Comparison of ENCODE assay signal across 20 cellular contexts in the genomic region with DNA sequence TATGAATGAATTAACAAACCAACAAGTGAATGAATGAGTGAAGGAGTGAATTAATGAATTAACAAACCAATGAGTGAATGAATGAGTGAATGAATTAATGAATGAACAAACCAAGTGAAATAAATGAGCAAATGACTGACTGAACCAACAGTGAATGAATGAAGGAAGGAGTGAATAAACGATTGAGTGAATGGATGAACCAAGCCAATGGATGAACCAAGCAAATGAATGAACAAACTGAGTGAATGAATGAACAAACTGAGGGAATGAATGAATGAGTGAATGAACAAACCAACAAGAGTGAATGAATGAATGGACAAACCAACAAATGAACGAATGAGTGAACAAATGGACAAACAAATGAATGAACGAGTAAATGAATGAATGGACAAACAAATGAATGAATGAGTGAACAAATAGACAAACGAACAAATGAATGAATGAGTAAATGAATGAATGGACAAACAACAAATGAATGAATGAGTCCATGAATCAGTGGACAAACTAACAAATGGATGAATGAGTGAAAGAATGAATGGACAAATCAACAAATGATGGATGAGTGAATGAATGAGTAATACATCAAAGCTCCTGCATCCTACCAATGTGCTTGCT.
A peak's percentile ranks its signal among the peaks of the same experiment; 100 is the strongest.
DNase-seq lines count a peak whose midpoint lies in the region; ATAC-seq, FAIRE-seq and TF ChIP-seq lines count a peak whose summit lies in the region.
"Had no signal": no experiment of that assay in that cellular context is flagged by ENCODE, and none has a peak within 500 bp of the region (broad histone marks: within the 10 kb centered on the region; RNA-seq: fewer than 3 reads in every experiment).

No MANE protein-coding gene starts in this region.

- FAIRE-seq in A204.1 (lab: Jason Lieb, UNC) (peak; percentile 25), A549 (lab: Jason Lieb, UNC) (peak; percentile 59), K562 (lab: Jason Lieb, UNC) (no peak)
- FAIRE-seq: GM12891, GM18507 had no signal

- TF ChIP-seq CTCF in A549 (IDR thresholded peaks at IDR 0.05), result no peak
- TF ChIP-seq CTCF in VCaP (conservative IDR thresholded peaks at IDR 0.05), result no peak
- no peak for TF ChIP-seq CTCF in K562 (IDR thresholded peaks at IDR 0.05 in 2 of 3, conservative IDR thresholded peaks at IDR 0.05 in 1 of 3; ENCODE audit: insufficient read depth in 2 of 3, low read depth in 1 of 3, low read length in 3 of 3)

- intact Hi-C loops in K562 (cut with micrococcal nuclease) (no loop called here), left colon (cut with DNase I, micrococcal nuclease) (no loop called here)

- H3K9ac ChIP-seq in K562 (ENCODE audit: insufficient read depth in 1 of 2, low read depth in 2 of 2, low read length in 2 of 2), result no peak overlapping the region

- 15% methylated on average over 4 of the region's 4 CpGs for WGBS in A549 (ENCODE audit: missing lambda C conversion rate)
- WGBS in K562 (ENCODE audit: insufficient coverage, low coverage, missing lambda C conversion rate), result 2% methylated on average over 4 of the region's 4 CpGs

- TF ChIP-seq POLR2A in A549 (IDR thresholded peaks at IDR 0.05; ENCODE audit: low read length) (no peak), K562 (conservative IDR thresholded peaks at IDR 0.05) (no peak)

- H3K27ac ChIP-seq in A549, result no peak overlapping the region
- H3K27ac ChIP-seq in VCaP, result peak overlapping the region; percentile 53; the same call in 1 of the 2 replicates
- no peak overlapping the region for H3K27ac ChIP-seq in K562 (ENCODE audit: extremely low read depth, low read depth, low read length)

- TF ChIP-seq EP300 in A549 (IDR thresholded peaks at IDR 0.05) (no peak), K562 (IDR thresholded peaks at IDR 0.05; ENCODE audit: low read length) (no peak)

- no peaks in the 10 kb centered on the region for H3K36me3 ChIP-seq in K562 (ENCODE audit: control insufficient read depth, insufficient read depth, low read length)
- H3K36me3 ChIP-seq: HAP-1 had no signal

- no peak overlapping the region for H2AFZ ChIP-seq in K562 (ENCODE audit: low read depth, low read length)
- H2AFZ ChIP-seq: GM23338 had no signal

- H3K9me3 ChIP-seq in A549 (peaks cover 13% of the 10 kb centered on the region; the same call in 2 of the 3 replicates), K562 (replicated peaks; ENCODE audit: control insufficient read depth, insufficient read depth, low read depth, low read length) (no peaks in the 10 kb centered on the region)
- H3K9me3 ChIP-seq: HAP-1 had no signal

- CTCF ChIA-PET in A549 (lab: Yijun Ruan, JAX), result interaction anchor here (1.1 kb wide), 1 partner anchor 144 kb away, joined by 3 read pairs; no protein-coding TSS in a partner anchor
- CTCF ChIA-PET in K562 (lab: Yijun Ruan, JAX; ENCODE audit: low intra/inter-chr PET ratio), result no interaction called here

- TF ChIP-seq RAD21 in A549 (conservative IDR thresholded peaks at IDR 0.05 in 1 of 2, IDR thresholded peaks at IDR 0.05 in 1 of 2) (no peak), K562 (CRISPR knock-in tag; conservative IDR thresholded peaks at IDR 0.05 in 1 of 2, IDR thresholded peaks at IDR 0.05 in 1 of 2) (no peak)

- H3K79me2 ChIP-seq in K562 (ENCODE audit: control insufficient read depth, insufficient read depth, low read length), result no peaks in the 10 kb centered on the region

- no TSS peak for BruUV-seq in K562 (replicated peaks; lab: Mats Ljungman, UMichigan)

- peaks cover 0 to 7% of the 10 kb centered on the region in 2 experiments; a peak in 2 of 5 replicates for H3K27me3 ChIP-seq in K562 (ENCODE audit: control insufficient read depth in 2 of 2, insufficient read depth in 2 of 2, low read length in 2 of 2)

- H3K9me1 ChIP-seq in K562 (ENCODE audit: control insufficient read depth, insufficient read depth, low read length), result no peaks in the 10 kb centered on the region

- POLR2A ChIA-PET in A549 (lab: Yijun Ruan, JAX), result no interaction called here
- POLR2A ChIA-PET in K562 (lab: Yijun Ruan, JAX), result no interaction called here

- ATAC-seq in A549 (no peak), K562 (no peak), left colon (no peak)
- ATAC-seq: GM23338 had no signal

- DNase-seq in A549 (ENCODE audit: low read depth in 1 of 2, low spot score in 1 of 2) (no peak), K562 (ENCODE audit: extremely low read depth in 1 of 4, low spot score in 3 of 4) (no peak), amniotic stem cell (lab: John Stamatoyannopoulos, UW) (no peak), left colon (no peak), D341Med (ENCODE audit: low spot score) (no peak)
- DNase-seq in stimulated activated naive CD4-positive, alpha-beta T cell treated with Interleukin-2 at 50 U/mL for 16 hours (lab: John Stamatoyannopoulos, UW), result no peak
- DNase-seq: ACHN; AML-193; C1 segment of cervical spinal cord; Calu3; CD4-positive, alpha-beta memory T cell; COR-L47; EL; GDM1 had no signal

- in situ Hi-C loops in K562 (cut with MboI), result no loop called here

- H3K4me3 ChIP-seq in A549 (no peak overlapping the region), K562 (no peak overlapping the region)
- H3K4me3 ChIP-seq: GM23338, HAP-1 had no signal

- no peaks in the 10 kb centered on the region for H3K4me1 ChIP-seq in A549
- no peaks in the 10 kb centered on the region for H3K4me1 ChIP-seq in K562 (replicated peaks in 1 of 2; ENCODE audit: control insufficient read depth in 2 of 2, insufficient read depth in 2 of 2, low read length in 2 of 2)
- H3K4me1 ChIP-seq: HAP-1 had no signal

- H3K4me2 ChIP-seq in A549 (no peak overlapping the region), K562 (ENCODE audit: insufficient read depth, low read length) (no peak overlapping the region)
- H3K4me2 ChIP-seq: GM23338 had no signal

- H4K20me1 ChIP-seq in K562 (replicated peaks; ENCODE audit: control insufficient read depth, insufficient read depth, low read length), result no peaks in the 10 kb centered on the region

TF ChIP-seq in A549, 52 proteins besides CTCF, POLR2A, EP300 and RAD21:
- TF ChIP-seq, protein P1, sequence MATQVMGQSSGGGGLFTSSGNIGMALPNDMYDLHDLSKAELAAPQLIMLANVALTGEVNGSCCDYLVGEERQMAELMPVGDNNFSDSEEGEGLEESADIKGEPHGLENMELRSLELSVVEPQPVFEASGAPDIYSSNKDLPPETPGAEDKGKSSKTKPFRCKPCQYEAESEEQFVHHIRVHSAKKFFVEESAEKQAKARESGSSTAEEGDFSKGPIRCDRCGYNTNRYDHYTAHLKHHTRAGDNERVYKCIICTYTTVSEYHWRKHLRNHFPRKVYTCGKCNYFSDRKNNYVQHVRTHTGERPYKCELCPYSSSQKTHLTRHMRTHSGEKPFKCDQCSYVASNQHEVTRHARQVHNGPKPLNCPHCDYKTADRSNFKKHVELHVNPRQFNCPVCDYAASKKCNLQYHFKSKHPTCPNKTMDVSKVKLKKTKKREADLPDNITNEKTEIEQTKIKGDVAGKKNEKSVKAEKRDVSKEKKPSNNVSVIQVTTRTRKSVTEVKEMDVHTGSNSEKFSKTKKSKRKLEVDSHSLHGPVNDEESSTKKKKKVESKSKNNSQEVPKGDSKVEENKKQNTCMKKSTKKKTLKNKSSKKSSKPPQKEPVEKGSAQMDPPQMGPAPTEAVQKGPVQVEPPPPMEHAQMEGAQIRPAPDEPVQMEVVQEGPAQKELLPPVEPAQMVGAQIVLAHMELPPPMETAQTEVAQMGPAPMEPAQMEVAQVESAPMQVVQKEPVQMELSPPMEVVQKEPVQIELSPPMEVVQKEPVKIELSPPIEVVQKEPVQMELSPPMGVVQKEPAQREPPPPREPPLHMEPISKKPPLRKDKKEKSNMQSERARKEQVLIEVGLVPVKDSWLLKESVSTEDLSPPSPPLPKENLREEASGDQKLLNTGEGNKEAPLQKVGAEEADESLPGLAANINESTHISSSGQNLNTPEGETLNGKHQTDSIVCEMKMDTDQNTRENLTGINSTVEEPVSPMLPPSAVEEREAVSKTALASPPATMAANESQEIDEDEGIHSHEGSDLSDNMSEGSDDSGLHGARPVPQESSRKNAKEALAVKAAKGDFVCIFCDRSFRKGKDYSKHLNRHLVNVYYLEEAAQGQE (IDR thresholded peaks at IDR 0.05), result no peak

TF ChIP-seq in K562, 482 proteins besides CTCF, POLR2A, EP300 and RAD21:
- peak; percentile 93 for TF ChIP-seq ZNF24 (IDR thresholded peaks at IDR 0.05)
- TF ChIP-seq, protein P2, sequence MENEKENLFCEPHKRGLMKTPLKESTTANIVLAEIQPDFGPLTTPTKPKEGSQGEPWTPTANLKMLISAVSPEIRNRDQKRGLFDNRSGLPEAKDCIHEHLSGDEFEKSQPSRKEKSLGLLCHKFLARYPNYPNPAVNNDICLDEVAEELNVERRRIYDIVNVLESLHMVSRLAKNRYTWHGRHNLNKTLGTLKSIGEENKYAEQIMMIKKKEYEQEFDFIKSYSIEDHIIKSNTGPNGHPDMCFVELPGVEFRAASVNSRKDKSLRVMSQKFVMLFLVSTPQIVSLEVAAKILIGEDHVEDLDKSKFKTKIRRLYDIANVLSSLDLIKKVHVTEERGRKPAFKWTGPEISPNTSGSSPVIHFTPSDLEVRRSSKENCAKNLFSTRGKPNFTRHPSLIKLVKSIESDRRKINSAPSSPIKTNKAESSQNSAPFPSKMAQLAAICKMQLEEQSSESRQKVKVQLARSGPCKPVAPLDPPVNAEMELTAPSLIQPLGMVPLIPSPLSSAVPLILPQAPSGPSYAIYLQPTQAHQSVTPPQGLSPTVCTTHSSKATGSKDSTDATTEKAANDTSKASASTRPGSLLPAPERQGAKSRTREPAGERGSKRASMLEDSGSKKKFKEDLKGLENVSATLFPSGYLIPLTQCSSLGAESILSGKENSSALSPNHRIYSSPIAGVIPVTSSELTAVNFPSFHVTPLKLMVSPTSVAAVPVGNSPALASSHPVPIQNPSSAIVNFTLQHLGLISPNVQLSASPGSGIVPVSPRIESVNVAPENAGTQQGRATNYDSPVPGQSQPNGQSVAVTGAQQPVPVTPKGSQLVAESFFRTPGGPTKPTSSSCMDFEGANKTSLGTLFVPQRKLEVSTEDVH (IDR thresholded peaks at IDR 0.05; ENCODE audit: low read depth, partially characterized antibody), result no peak
- 0 out of 2 replicates have a peak, but pooled peaks have one; percentile 20 for TF ChIP-seq BCOR (IDR thresholded peaks at IDR 0.05)
- TF ChIP-seq EHMT2 (IDR thresholded peaks at IDR 0.05), result 0 out of 2 replicates have a peak, but pooled peaks have one; percentile 21
